20 cellular contexts compared by ENCODE assay signal in genomic region chrX:143581260-143581659, GRCh38. TPM values are rescaled to one million over a fixed set of nuclear protein-coding genes. Genes with fewer than 3 reads are reported as not detected.
"Had no signal": no experiment of that assay in that cellular context is flagged by ENCODE, and none has a peak within 500 bp of the region (broad histone marks: within the 10 kb centered on the region; RNA-seq: fewer than 3 reads in every experiment).

No MANE protein-coding gene starts in this region.

- ATAC-seq: left ventricle myocardium superior; lower lobe of right lung; naive thymus-derived CD8-positive, alpha-beta T cell; right cardiac atrium; stimulated activated naive B cell treated with anti-CD40 and anti-IgM and Interleukin-4, amounts not matched to agents 10 μg/mL and 1 μg/mL and 100 μg/mL, for 72 hours; upper lobe of right lung had no signal

- H3K4me3 ChIP-seq: dorsolateral prefrontal cortex, lower lobe of right lung, prostate gland, sigmoid colon, skin epidermis, transverse colon, upper lobe of right lung, uterus had no signal

- DNase-seq: dorsolateral prefrontal cortex; effector CD4-positive, alpha-beta T cell; head of caudate nucleus; left ventricle myocardium superior; lower lobe of right lung; naive thymus-derived CD8-positive, alpha-beta T cell; nephron progenitor cell; nucleus accumbens; right cardiac atrium; sigmoid colon; stimulated activated CD4-positive, alpha-beta T cell treated with anti-CD3 and anti-CD28 coated beads, Interleukin-15, amount 100 ng/mL, for 24 hours; stimulated activated CD4-positive, alpha-beta T cell treated with anti-CD3 and anti-CD28 coated beads, Interleukin-2, amount 100 ng/mL, for 48 hours; stimulated activated naive B cell treated with anti-CD40 and anti-IgM and Interleukin-4, amounts not matched to agents 10 μg/mL and 1 μg/mL and 100 μg/mL, for 72 hours; transverse colon; upper lobe of right lung; uterus had no signal

- FAIRE-seq: frontal cortex, keratinocyte had no signal

- H3K27me3 ChIP-seq: sigmoid colon, transverse colon, upper lobe of right lung, uterus had no signal

- H3K9me3 ChIP-seq: lower lobe of right lung, prostate gland, sigmoid colon, transverse colon, upper lobe of right lung, uterus had no signal

- H3K27ac ChIP-seq: dorsolateral prefrontal cortex, lower lobe of right lung, prostate gland, sigmoid colon, skin epidermis, transverse colon, upper lobe of right lung, uterus had no signal

- H3K4me1 ChIP-seq: lower lobe of right lung, prostate gland, sigmoid colon, transverse colon, upper lobe of right lung, uterus had no signal

- H3K36me3 ChIP-seq: lower lobe of right lung, prostate gland, sigmoid colon, transverse colon, upper lobe of right lung, uterus had no signal

RNA-seq across cellular contexts. Expression of gene SLITRK4, which starts 54.6 kb away (rescaled TPM):
- total RNA-seq: naive thymus-derived CD8-positive, alpha-beta T cell had no signal
- polyA plus RNA-seq: keratinocyte; naive thymus-derived CD8-positive, alpha-beta T cell had no signal
